In genomic region chr17:41301204-41301790, GRCh38 we compare ENCODE assay signal across 23 cellular contexts. TPM values are rescaled to one million over a fixed set of nuclear protein-coding genes. Genes with fewer than 3 reads are reported as not detected.
DNase-seq lines count a peak whose midpoint lies in the region; ATAC-seq, FAIRE-seq and TF ChIP-seq lines count a peak whose summit lies in the region.
"Had no signal": no experiment of that assay in that cellular context is flagged by ENCODE, and none has a peak within 500 bp of the region (broad histone marks: within the 10 kb centered on the region; RNA-seq: fewer than 3 reads in every experiment).

No MANE protein-coding gene starts in this region.

- H3K9me2 ChIP-seq in GM23338 (ENCODE audit: insufficient read depth), result no peaks in the 10 kb centered on the region
- H3K9me2 ChIP-seq: SK-N-SH had no signal

- no peak overlapping the region for H3K4me3 Mint-ChIP-seq in GM23338

- H3K27ac Mint-ChIP-seq in GM23338, result 0 out of 2 replicates have a peak overlapping the region, but pooled peaks have one; percentile 1

- H3K27me3 ChIP-seq in GM23338 (ENCODE audit: insufficient read depth), result no peaks in the 10 kb centered on the region
- H3K27me3 ChIP-seq in prostate gland (replicated peaks; ENCODE audit: insufficient read depth), result no peaks in the 10 kb centered on the region

- intact Hi-C loops in prostate gland (cut with DNase I), result no loop called here

- no peak for TF ChIP-seq POLR2A in prostate gland (IDR thresholded peaks at IDR 0.05)

- H3K36me3 ChIP-seq in GM23338 (ENCODE audit: insufficient read depth) (no peaks in the 10 kb centered on the region; the same call in 1 of the 2 replicates), prostate gland (no peaks in the 10 kb centered on the region)

- H3K79me2 ChIP-seq in GM23338 (replicated peaks; ENCODE audit: insufficient read depth), result no peaks in the 10 kb centered on the region

- DNase-seq in GM23338 (ENCODE audit: low spot score), result no peak
- DNase-seq in RWPE1 (ENCODE audit: low spot score), result peak; percentile 62
- peak; percentile 84 for DNase-seq in epithelial cell of esophagus (ENCODE audit: low read depth)
- DNase-seq in prostate gland (ENCODE audit: low spot score), result peak; percentile 63
- no peak for DNase-seq in stimulated activated naive CD8-positive, alpha-beta T cell treated with anti-CD3 and anti-CD28 coated beads, Interleukin-15, Interleukin-2, amounts not matched to agents 100 U/mL and 50 U/mL, for 24 hours
- no peak for DNase-seq in frontal cortex (ENCODE audit: low spot score in 2 of 2)
- no peak for DNase-seq in NCI-H2171 treated with DMSO at 0.1 percent for 48 hours (lab: John Stamatoyannopoulos, UW)
- DNase-seq in NCI-H146 (lab: John Stamatoyannopoulos, UW), result no peak
- DNase-seq: ACHN; GDM1; GM23248; HCEC 1CT; MV-4-11; NCI-H1930; NCI-H2171; NCI-H748 treated with DMSO at 0.1 percent for 48 hours; NK-92 treated with Interleukin-12 subunit alpha and Interleukin-12 subunit beta, amount 100 ng/mL, for 24 hours; SHP77 treated with DMSO at 0.1 percent for 48 hours; SK-N-SH had no signal

- H3K27ac ChIP-seq in GM23338 (ENCODE audit: low read depth), result no peak overlapping the region
- peak overlapping the region; percentile 71 for H3K27ac ChIP-seq in RWPE1
- H3K27ac ChIP-seq in prostate gland, result no peak overlapping the region
- H3K27ac ChIP-seq: C4-2B, GM23248 had no signal

- POLR2A ChIA-PET in RWPE1 (lab: Yijun Ruan, JAX; ENCODE audit: low non-redundant PET), result no interaction called here

- no peak overlapping the region for H3K4me2 ChIP-seq in GM23338
- H3K4me2 ChIP-seq: SK-N-SH had no signal

- 35% methylated on average over 5 of the region's 5 CpGs for WGBS in prostate gland

- H3K9me3 ChIP-seq in prostate gland, result no peaks in the 10 kb centered on the region
- H3K9me3 ChIP-seq: SK-N-SH had no signal

- peaks cover 2% of the 10 kb centered on the region for H3K27me3 Mint-ChIP-seq in GM23338 (ENCODE audit: insufficient read depth, low read depth, poor library complexity)

- ATAC-seq in GM23338, result no peak
- ATAC-seq in stimulated activated naive CD8-positive, alpha-beta T cell treated with anti-CD3 and anti-CD28 coated beads, Interleukin-15, Interleukin-2, amounts not matched to agents 100 U/mL and 50 U/mL, for 24 hours, result no peak

- H3K4me3 ChIP-seq in GM23338 (no peak overlapping the region), epithelial cell of esophagus (ENCODE audit: low read length) (no peak overlapping the region), prostate gland (no peak overlapping the region)
- H3K4me3 ChIP-seq: GM23248 had no signal

- H3K9me3 Mint-ChIP-seq in GM23338, result no peaks in the 10 kb centered on the region; the same call in 2 of the 3 replicates

- H2AFZ ChIP-seq in GM23338, result 0 out of 2 replicates have a peak overlapping the region, but pooled peaks have one; percentile 23
- H2AFZ ChIP-seq: GM23248 had no signal

- H3K4me1 ChIP-seq in GM23338 (ENCODE audit: insufficient read depth) (no peaks in the 10 kb centered on the region), prostate gland (replicated peaks) (no peaks in the 10 kb centered on the region)

- TF ChIP-seq CTCF in GM23338 (conservative IDR thresholded peaks at IDR 0.05; ENCODE audit: low read depth in 2 of 2), result no peak
- TF ChIP-seq CTCF in RWPE1 (conservative IDR thresholded peaks at IDR 0.05; ENCODE audit: low read depth), result no peak
- TF ChIP-seq CTCF in epithelial cell of esophagus (IDR thresholded peaks at IDR 0.05; ENCODE audit: insufficient read depth, low read depth, low read length, missing control alignments), result no peak
- TF ChIP-seq CTCF in prostate gland (IDR thresholded peaks at IDR 0.05), result no peak

- no peaks in the 10 kb centered on the region for H3K36me3 Mint-ChIP-seq in GM23338 (ENCODE audit: low read depth)

- H4K20me1 ChIP-seq in GM23338 (replicated peaks; ENCODE audit: insufficient read depth), result no peaks in the 10 kb centered on the region

- FAIRE-seq in frontal cortex (lab: Jason Lieb, UNC), result no peak
- FAIRE-seq: RCC 7860 had no signal

- H3F3A ChIP-seq in GM23338 (replicated peaks; ENCODE audit: low read depth), result no peaks in the 10 kb centered on the region

- CTCF ChIA-PET in RWPE1 (lab: Yijun Ruan, JAX), result interaction anchor here (0.7 to 1.0 kb wide), 2 partner anchors 21 to 23 kb away, joined by 4 to 5 read pairs; no protein-coding TSS in a partner anchor

- H3K4me1 Mint-ChIP-seq in GM23338, result no peaks in the 10 kb centered on the region

TF ChIP-seq in GM23338, 12 proteins besides CTCF, POLR2A, EP300 and RAD21 (continues in another document):
- TF ChIP-seq NANOG (IDR thresholded peaks at IDR 0.05; ENCODE audit: borderline replicate concordance) (no peak), EZH2 (IDR thresholded peaks at IDR 0.05; ENCODE audit: low read depth, unreplicated experiment) (no peak), ETS1 (IDR thresholded peaks at IDR 0.05) (no peak)

RNA-seq across cellular contexts. Expression of gene KRTAP29-1, which starts 1.4 kb away (rescaled TPM):
- not detected in 2 replicates for total RNA-seq in GM23338 (2014; rRNA removed; shearing (Covaris generic))
- polyA plus RNA-seq in GM23338 (2016; fragmentation: Nextera tagmentation; extraction: Ambion mirVana), result not detected in 2 replicates
- total RNA-seq in prostate gland, result not detected
- total RNA-seq in frontal cortex, result not detected
- total RNA-seq: Daoy, GM23248, LHCN-M2 had no signal
- polyA plus RNA-seq: GM23248, SK-N-SH had no signal

RNA-seq across cellular contexts. Expression of gene KRTAP16-1, which starts 7.8 kb away (rescaled TPM):
- total RNA-seq in GM23338 (2014; rRNA removed; shearing (Covaris generic)), result not detected in 2 replicates
- polyA plus RNA-seq in GM23338 (2016; fragmentation: Nextera tagmentation; extraction: Ambion mirVana), result not detected in 2 replicates
- total RNA-seq in prostate gland, result not detected
- total RNA-seq in frontal cortex, result not detected
- total RNA-seq: Daoy, GM23248, LHCN-M2 had no signal
- polyA plus RNA-seq: GM23248, SK-N-SH had no signal

RNA-seq across cellular contexts. Expression of gene KRTAP17-1, which starts 14.2 kb away (rescaled TPM):
- total RNA-seq in GM23338 (2014; rRNA removed; shearing (Covaris generic)), result not detected in 2 replicates
- polyA plus RNA-seq in GM23338 (2016; fragmentation: Nextera tagmentation; extraction: Ambion mirVana), result not detected in 2 replicates
- total RNA-seq in prostate gland (not detected), frontal cortex (not detected)
- total RNA-seq: Daoy, GM23248, LHCN-M2 had no signal
- polyA plus RNA-seq: GM23248, SK-N-SH had no signal

RNA-seq across cellular contexts. Expression of gene KRTAP9-7, which starts 25.8 kb away (rescaled TPM):
- total RNA-seq in GM23338 (2014; rRNA removed; shearing (Covaris generic)), result not detected in 2 replicates
- polyA plus RNA-seq in GM23338 (2016; fragmentation: Nextera tagmentation; extraction: Ambion mirVana), result not detected in 2 replicates
- total RNA-seq in prostate gland (not detected), frontal cortex (not detected)
- total RNA-seq: Daoy, GM23248, LHCN-M2 had no signal
- polyA plus RNA-seq: GM23248, SK-N-SH had no signal

RNA-seq across cellular contexts. Expression of gene KRTAP9-6, which starts 36.1 kb away (rescaled TPM):
- total RNA-seq in GM23338 (2014; rRNA removed; shearing (Covaris generic)), result not detected in 2 replicates
- not detected in 2 replicates for polyA plus RNA-seq in GM23338 (2016; fragmentation: Nextera tagmentation; extraction: Ambion mirVana)
- not detected for total RNA-seq in prostate gland
- not detected for total RNA-seq in frontal cortex
- total RNA-seq: Daoy, GM23248, LHCN-M2 had no signal
- polyA plus RNA-seq: GM23248, SK-N-SH had no signal

Comparison
In these comparisons a context has a peak if more than half of its experiments do, and no peak if none do; other contexts are left out.
1. DNase-seq: peak in RWPE1 (single experiment), epithelial cell of esophagus (single experiment) and prostate gland (single experiment); none in GM23338 (single experiment), stimulated activated naive CD8-positive, alpha-beta T cell treated with anti-CD3 and anti-CD28 coated beads, Interleukin-15, Interleukin-2, amounts not matched to agents 100 U/mL and 50 U/mL, for 24 hours (single experiment), frontal cortex (0 of 2), NCI-H2171 treated with DMSO at 0.1 percent for 48 hours (single experiment) and NCI-H146 (single experiment).